Comparison of ENCODE assay signal across 1 cellular context in genomic region chr5:54988218-54988617, GRCh38.
TF ChIP-seq lines count a peak whose summit lies in the region.

No MANE protein-coding gene starts in this region.

TF ChIP-seq in GM12878, 131 proteins besides CTCF, POLR2A, EP300 and RAD21:
- TF ChIP-seq RCOR1 (conservative IDR thresholded peaks at IDR 0.05; ENCODE audit: low read depth, low read length), result no peak
- no peak for TF ChIP-seq MTA3 (IDR thresholded peaks at IDR 0.05; ENCODE audit: borderline replicate concordance, low read length)
- TF ChIP-seq SMAD1 (IDR thresholded peaks at IDR 0.05; ENCODE audit: low read depth, partially characterized antibody), result no peak
- TF ChIP-seq NRF1 (conservative IDR thresholded peaks at IDR 0.05; ENCODE audit: low read depth, low read length), result no peak
- TF ChIP-seq BHLHE40 (IDR thresholded peaks at IDR 0.05; ENCODE audit: borderline replicate concordance in 1 of 2, low read depth in 2 of 2, low read length in 1 of 2), result no peak
- TF ChIP-seq JUND (IDR thresholded peaks at IDR 0.05; ENCODE audit: low read depth, low read length), result no peak
- TF ChIP-seq CBX3 (IDR thresholded peaks at IDR 0.05; ENCODE audit: borderline replicate concordance, low read depth), result no peak
- TF ChIP-seq STAT1 (conservative IDR thresholded peaks at IDR 0.05), result no peak
- TF ChIP-seq PAX5 (IDR thresholded peaks at IDR 0.05; ENCODE audit: borderline replicate concordance, low read depth, low read length), result no peak
- no peak for TF ChIP-seq EED (IDR thresholded peaks at IDR 0.05; ENCODE audit: low read depth)
- TF ChIP-seq TCF12 (IDR thresholded peaks at IDR 0.05; ENCODE audit: low read depth, low read length), result no peak
- no peak for TF ChIP-seq GABPA (IDR thresholded peaks at IDR 0.05; ENCODE audit: low read depth)
- TF ChIP-seq, protein P1, sequence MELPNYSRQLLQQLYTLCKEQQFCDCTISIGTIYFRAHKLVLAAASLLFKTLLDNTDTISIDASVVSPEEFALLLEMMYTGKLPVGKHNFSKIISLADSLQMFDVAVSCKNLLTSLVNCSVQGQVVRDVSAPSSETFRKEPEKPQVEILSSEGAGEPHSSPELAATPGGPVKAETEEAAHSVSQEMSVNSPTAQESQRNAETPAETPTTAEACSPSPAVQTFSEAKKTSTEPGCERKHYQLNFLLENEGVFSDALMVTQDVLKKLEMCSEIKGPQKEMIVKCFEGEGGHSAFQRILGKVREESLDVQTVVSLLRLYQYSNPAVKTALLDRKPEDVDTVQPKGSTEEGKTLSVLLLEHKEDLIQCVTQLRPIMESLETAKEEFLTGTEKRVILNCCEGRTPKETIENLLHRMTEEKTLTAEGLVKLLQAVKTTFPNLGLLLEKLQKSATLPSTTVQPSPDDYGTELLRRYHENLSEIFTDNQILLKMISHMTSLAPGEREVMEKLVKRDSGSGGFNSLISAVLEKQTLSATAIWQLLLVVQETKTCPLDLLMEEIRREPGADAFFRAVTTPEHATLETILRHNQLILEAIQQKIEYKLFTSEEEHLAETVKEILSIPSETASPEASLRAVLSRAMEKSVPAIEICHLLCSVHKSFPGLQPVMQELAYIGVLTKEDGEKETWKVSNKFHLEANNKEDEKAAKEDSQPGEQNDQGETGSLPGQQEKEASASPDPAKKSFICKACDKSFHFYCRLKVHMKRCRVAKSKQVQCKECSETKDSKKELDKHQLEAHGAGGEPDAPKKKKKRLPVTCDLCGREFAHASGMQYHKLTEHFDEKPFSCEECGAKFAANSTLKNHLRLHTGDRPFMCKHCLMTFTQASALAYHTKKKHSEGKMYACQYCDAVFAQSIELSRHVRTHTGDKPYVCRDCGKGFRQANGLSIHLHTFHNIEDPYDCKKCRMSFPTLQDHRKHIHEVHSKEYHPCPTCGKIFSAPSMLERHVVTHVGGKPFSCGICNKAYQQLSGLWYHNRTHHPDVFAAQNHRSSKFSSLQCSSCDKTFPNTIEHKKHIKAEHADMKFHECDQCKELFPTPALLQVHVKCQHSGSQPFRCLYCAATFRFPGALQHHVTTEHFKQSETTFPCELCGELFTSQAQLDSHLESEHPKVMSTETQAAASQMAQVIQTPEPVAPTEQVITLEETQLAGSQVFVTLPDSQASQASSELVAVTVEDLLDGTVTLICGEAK (IDR thresholded peaks at IDR 0.05; ENCODE audit: borderline replicate concordance), result no peak
- no peak for TF ChIP-seq ZNF24 (IDR thresholded peaks at IDR 0.05)
